ENCODE assay signal across 12 cellular contexts in genomic region chr22:39463931-39464390, GRCh38. TPM values are rescaled to one million over a fixed set of nuclear protein-coding genes. Genes with fewer than 3 reads are reported as not detected.
DNase-seq lines count a peak whose midpoint lies in the region; ATAC-seq and TF ChIP-seq lines count a peak whose summit lies in the region.
"Had no signal": no experiment of that assay in that cellular context is flagged by ENCODE, and none has a peak within 500 bp of the region (broad histone marks: within the 10 kb centered on the region; RNA-seq: fewer than 3 reads in every experiment).

No MANE protein-coding gene starts in this region.

- H3K36me3 ChIP-seq in gastrocnemius medialis: no peaks in the 10 kb centered on the region
- H3K36me3 ChIP-seq: Peyer's patch had no signal

- no peak for TF ChIP-seq CTCF in gastrocnemius medialis (IDR thresholded peaks at IDR 0.05 in 4 of 5, conservative IDR thresholded peaks at IDR 0.05 in 1 of 5)

- no peak overlapping the region for H3K4me3 ChIP-seq in gastrocnemius medialis
- H3K4me3 ChIP-seq: Peyer's patch had no signal

- TF ChIP-seq POLR2A in gastrocnemius medialis (IDR thresholded peaks at IDR 0.05): no peak

- ATAC-seq in gastrocnemius medialis: peak; percentile 77 to 90
- no peak for ATAC-seq in GM21737 (IDR thresholded peaks at IDR 0.05; ENCODE audit: unreplicated experiment)
- no peak for ATAC-seq in GM18907 (IDR thresholded peaks at IDR 0.05; ENCODE audit: unreplicated experiment)
- no peak for ATAC-seq in GM21825 (IDR thresholded peaks at IDR 0.05; ENCODE audit: unreplicated experiment)
- ATAC-seq: natural killer cell had no signal

- no peaks in the 10 kb centered on the region for H3K27me3 ChIP-seq in gastrocnemius medialis
- H3K27me3 ChIP-seq: Peyer's patch had no signal

- intact Hi-C loops in gastrocnemius medialis (cut with DNase I; ENCODE audit: low total_unique reads): loop anchor here (2.0 kb wide), 1 partner anchor 65 kb away; no protein-coding TSS in a partner anchor

- peak overlapping the region in 3 of 4 donors; percentile 67 to 80 (median 70) for H3K27ac ChIP-seq in gastrocnemius medialis

- DNase-seq in EL (peak; percentile 16), anterior cingulate cortex (lab: John Stamatoyannopoulos, UW) (peak in 54 of 58 donors; percentile 14 to 89 (median 72)), hippocampal formation (lab: John Stamatoyannopoulos, UW) (peak; percentile 71), gastrocnemius medialis (peak; percentile 44 to 81)
- no peak for DNase-seq in stimulated activated CD4-positive, alpha-beta T cell treated with anti-CD3 and anti-CD28 coated beads, Interleukin-4, amount 100 ng/mL, for 24 hours
- DNase-seq: glutamatergic neuron, natural killer cell, NCI-H1694 treated with DMSO at 0.1 percent for 48 hours had no signal

- no peaks in the 10 kb centered on the region for H3K9me3 ChIP-seq in gastrocnemius medialis
- H3K9me3 ChIP-seq: Peyer's patch had no signal

- H3K4me1 ChIP-seq in gastrocnemius medialis: peaks cover 7 to 17% of the 10 kb centered on the region in 2 donors

- in situ Hi-C loops in gastrocnemius medialis (cut with MboI; ENCODE audit: low sequenced_read_pairs in 4 of 4): no loop called here

RNA-seq across cellular contexts. Expression of gene MGAT3, which starts 7.1 kb away (rescaled TPM):
- 1 to 10 TPM in 1 of 4 donors, under 1 TPM in 3; 0.55 to 1.0 (median 0.59) TPM for total RNA-seq in gastrocnemius medialis

RNA-seq across cellular contexts. Expression of gene MIEF1, which starts 38.1 kb away (rescaled TPM):
- total RNA-seq in gastrocnemius medialis: 10 to 100 TPM; 11.4 to 25.4 (median 12.9) TPM

RNA-seq across cellular contexts. Expression of gene ATF4, which starts 56.4 kb away (rescaled TPM):
- total RNA-seq in gastrocnemius medialis: 100 to 1,000 TPM; 480 to 666 (median 533) TPM

Comparison
In these comparisons a context has a peak if more than half of its experiments do, and no peak if none do; other contexts are left out.
1. ATAC-seq: peak in gastrocnemius medialis (2 of 2); none in GM21737 (single experiment), GM18907 (single experiment) and GM21825 (single experiment).